12 cellular contexts compared by ENCODE assay signal in the genomic region with DNA sequence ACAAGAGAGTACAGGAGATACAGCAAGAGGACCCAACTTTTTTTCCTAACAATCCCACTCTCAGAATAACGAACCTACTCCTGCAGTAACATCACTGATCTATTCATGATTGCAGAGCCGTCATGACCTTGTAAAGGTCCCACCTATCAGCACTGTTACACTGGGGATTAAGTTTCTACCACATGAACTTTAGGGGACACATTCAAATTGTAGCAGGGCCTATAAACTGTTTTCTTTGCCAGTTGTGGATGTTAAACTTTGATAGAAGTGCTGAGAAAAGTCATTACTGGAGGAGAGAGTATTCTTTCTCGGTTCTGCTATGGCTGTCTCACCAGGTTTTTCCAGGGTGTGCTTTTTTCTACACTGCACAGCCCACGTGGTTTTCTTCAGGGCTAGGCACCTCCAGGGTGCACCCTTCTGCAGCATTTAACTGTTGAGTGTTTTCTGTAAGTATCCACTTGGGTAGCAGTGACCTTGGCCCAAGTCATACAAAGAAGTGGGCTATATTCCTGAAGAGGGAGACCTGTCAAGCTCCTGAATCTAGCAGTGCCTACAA.
DNase-seq lines count a peak whose midpoint lies in the region; ATAC-seq lines count a peak whose summit lies in the region.
"Had no signal": no experiment of that assay in that cellular context is flagged by ENCODE, and none has a peak within 500 bp of the region (broad histone marks: within the 10 kb centered on the region; RNA-seq: fewer than 3 reads in every experiment).

No MANE protein-coding gene starts in this region.

- no peak overlapping the region for H3K4me3 Mint-ChIP-seq in activated naive CD8-positive, alpha-beta T cell treated with anti-CD3 and anti-CD28 coated beads, Interleukin-2, amount 50 U/mL, for 24 hours
- no peak overlapping the region for H3K4me3 Mint-ChIP-seq in activated naive CD8-positive, alpha-beta T cell treated with anti-CD3 and anti-CD28 coated beads for 36 hours
- H3K4me3 Mint-ChIP-seq in stimulated activated memory B cell treated with anti-CD40 and anti-IgM and Interleukin-4, amounts not matched to agents 10 μg/mL and 1 μg/mL and 100 μg/mL, for 72 hours = no peak overlapping the region

- intact Hi-C loops in head of caudate nucleus (cut with DNase I) = no loop called here

- H3K4me1 Mint-ChIP-seq in activated naive CD8-positive, alpha-beta T cell treated with anti-CD3 and anti-CD28 coated beads, Interleukin-2, amount 50 U/mL, for 24 hours = peaks cover 29% of the 10 kb centered on the region
- peaks cover 34% of the 10 kb centered on the region for H3K4me1 Mint-ChIP-seq in activated naive CD8-positive, alpha-beta T cell treated with anti-CD3 and anti-CD28 coated beads for 36 hours
- H3K4me1 Mint-ChIP-seq in stimulated activated memory B cell treated with anti-CD40 and anti-IgM and Interleukin-4, amounts not matched to agents 10 μg/mL and 1 μg/mL and 100 μg/mL, for 72 hours = peaks cover 9% of the 10 kb centered on the region

- no peaks in the 10 kb centered on the region for H3K9me3 Mint-ChIP-seq in activated naive CD8-positive, alpha-beta T cell treated with anti-CD3 and anti-CD28 coated beads, Interleukin-2, amount 50 U/mL, for 24 hours
- peaks cover 16% of the 10 kb centered on the region for H3K9me3 Mint-ChIP-seq in activated naive CD8-positive, alpha-beta T cell treated with anti-CD3 and anti-CD28 coated beads for 36 hours
- peaks cover 3% of the 10 kb centered on the region for H3K9me3 Mint-ChIP-seq in stimulated activated memory B cell treated with anti-CD40 and anti-IgM and Interleukin-4, amounts not matched to agents 10 μg/mL and 1 μg/mL and 100 μg/mL, for 72 hours

- no peak overlapping the region for H3K27ac Mint-ChIP-seq in activated naive CD8-positive, alpha-beta T cell treated with anti-CD3 and anti-CD28 coated beads, Interleukin-2, amount 50 U/mL, for 24 hours
- no peak overlapping the region for H3K27ac Mint-ChIP-seq in activated naive CD8-positive, alpha-beta T cell treated with anti-CD3 and anti-CD28 coated beads for 36 hours
- H3K27ac Mint-ChIP-seq in stimulated activated memory B cell treated with anti-CD40 and anti-IgM and Interleukin-4, amounts not matched to agents 10 μg/mL and 1 μg/mL and 100 μg/mL, for 72 hours = no peak overlapping the region

- H3K27me3 Mint-ChIP-seq in activated naive CD8-positive, alpha-beta T cell treated with anti-CD3 and anti-CD28 coated beads, Interleukin-2, amount 50 U/mL, for 24 hours = no peaks in the 10 kb centered on the region
- no peaks in the 10 kb centered on the region for H3K27me3 Mint-ChIP-seq in activated naive CD8-positive, alpha-beta T cell treated with anti-CD3 and anti-CD28 coated beads for 36 hours
- no peaks in the 10 kb centered on the region for H3K27me3 Mint-ChIP-seq in stimulated activated memory B cell treated with anti-CD40 and anti-IgM and Interleukin-4, amounts not matched to agents 10 μg/mL and 1 μg/mL and 100 μg/mL, for 72 hours

- H3K36me3 Mint-ChIP-seq in activated naive CD8-positive, alpha-beta T cell treated with anti-CD3 and anti-CD28 coated beads, Interleukin-2, amount 50 U/mL, for 24 hours (ENCODE audit: low read depth) = peaks cover 4% of the 10 kb centered on the region
- peaks cover 16% of the 10 kb centered on the region for H3K36me3 Mint-ChIP-seq in activated naive CD8-positive, alpha-beta T cell treated with anti-CD3 and anti-CD28 coated beads for 36 hours
- H3K36me3 Mint-ChIP-seq in stimulated activated memory B cell treated with anti-CD40 and anti-IgM and Interleukin-4, amounts not matched to agents 10 μg/mL and 1 μg/mL and 100 μg/mL, for 72 hours = no peaks in the 10 kb centered on the region

- peak; percentile 69 for ATAC-seq in activated naive CD8-positive, alpha-beta T cell treated with anti-CD3 and anti-CD28 coated beads, Interleukin-2, amount 50 U/mL, for 24 hours
- peak; percentile 96 for ATAC-seq in GM21526 (IDR thresholded peaks at IDR 0.05; ENCODE audit: low FRiP score, unreplicated experiment)
- peak; percentile 60 for ATAC-seq in HG03139 (IDR thresholded peaks at IDR 0.05; ENCODE audit: unreplicated experiment)
- peak; percentile 79 for ATAC-seq in stimulated activated memory B cell treated with anti-CD40 and anti-IgM and Interleukin-4, amounts not matched to agents 10 μg/mL and 1 μg/mL and 100 μg/mL, for 72 hours

- no peak for DNase-seq in activated naive CD8-positive, alpha-beta T cell treated with anti-CD3 and anti-CD28 coated beads, Interleukin-2, amount 50 U/mL, for 24 hours
- DNase-seq in activated naive CD8-positive, alpha-beta T cell treated with anti-CD3 and anti-CD28 coated beads for 36 hours = no peak
- DNase-seq in LoVo (ENCODE audit: low spot score) (no peak), head of caudate nucleus (no peak), NCI-H2227 treated with DMSO at 0.1 percent for 48 hours (lab: John Stamatoyannopoulos, UW) (no peak)
- DNase-seq: GDM1, hypothalamus, Kasumi-1, SIG-M5 had no signal
